In the genomic region with DNA sequence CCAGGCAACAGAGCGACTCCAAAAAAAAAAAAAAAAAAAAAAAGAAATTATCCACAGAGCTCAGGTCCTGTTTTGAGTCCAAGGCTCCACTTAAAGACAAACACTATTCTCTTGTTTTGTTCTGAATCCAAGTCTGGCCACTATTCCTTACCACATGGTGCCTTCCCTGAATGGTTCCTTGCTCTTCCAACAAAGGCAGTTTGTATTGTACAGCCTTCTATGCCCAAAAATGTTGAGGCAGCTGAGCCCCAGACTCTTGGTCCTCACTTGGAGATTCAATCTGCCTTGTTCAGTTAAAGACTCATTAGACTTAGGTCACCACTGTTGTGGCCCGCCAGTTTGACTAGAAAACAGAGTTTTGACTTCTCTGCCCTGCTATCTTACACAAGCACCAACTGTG, we compare ENCODE assay signal across 8 cellular contexts. TPM values are rescaled to one million over a fixed set of nuclear protein-coding genes. Genes with fewer than 3 reads are reported as not detected.
DNase-seq lines count a peak whose midpoint lies in the region; ATAC-seq and TF ChIP-seq lines count a peak whose summit lies in the region.
"Not testable (repeated sequence)": the region's sequence is repeated elsewhere in the genome, so short reads cannot be mapped to it uniquely, and the experiment has no call there.

No MANE protein-coding gene starts in this region.

- not testable (repeated sequence) for TF ChIP-seq POLR2A in thyroid gland (IDR thresholded peaks at IDR 0.05)

- WGBS in thyroid gland, 2 donors = 68 to 74% methylated on average over 2 of the region's 2 CpGs

- not testable (repeated sequence) for H3K27ac ChIP-seq in Panc1 (ENCODE audit: low read length); thyroid gland

- not testable (repeated sequence) for ATAC-seq in Panc1

- TF ChIP-seq CTCF in Panc1 (IDR thresholded peaks at IDR 0.05); brain (conservative IDR thresholded peaks at IDR 0.05); nephron (IDR thresholded peaks at IDR 0.05; ENCODE audit: unreplicated experiment in 3 of 3); thyroid gland (IDR thresholded peaks at IDR 0.05): not testable (repeated sequence)

- H3K4me1 Mint-ChIP-seq in activated CD4-positive, alpha-beta T cell treated with anti-CD3 and anti-CD28 coated beads, Interleukin-2, amount 10 ng/mL, durations not matched to agents 7 days and 5 days = peaks cover 13% of the 10 kb centered on the region
- peaks cover 12% of the 10 kb centered on the region for H3K4me1 Mint-ChIP-seq in brain
- not testable (repeated sequence) for H3K4me1 Mint-ChIP-seq in nephron

- in situ Hi-C loops in Panc1 (cut with HindIII; ENCODE audit: low pct_unique_long_range_greater_than_20kb, low sequenced_read_pairs) = not testable (repeated sequence)

- not testable (repeated sequence) for H3K36me3 Mint-ChIP-seq in activated CD4-positive, alpha-beta T cell treated with anti-CD3 and anti-CD28 coated beads, Interleukin-2, amount 10 ng/mL, durations not matched to agents 7 days and 5 days (ENCODE audit: low read depth); brain; nephron (ENCODE audit: low read depth)

- BruUV-seq in Panc1 (replicated peaks; lab: Mats Ljungman, UMichigan) = TSS peak; percentile 86

- not testable (repeated sequence) for H3K36me3 ChIP-seq in Panc1 (ENCODE audit: control insufficient read depth, insufficient read depth, low read length); thyroid gland

- H3K4me1 ChIP-seq in Panc1 (ENCODE audit: control insufficient read depth, insufficient read depth, low read length); thyroid gland: not testable (repeated sequence)

- H3K27me3 ChIP-seq in Panc1 (ENCODE audit: control insufficient read depth, insufficient read depth, low read length); thyroid gland: not testable (repeated sequence)

- not testable (repeated sequence) for H3K4me3 Mint-ChIP-seq in activated CD4-positive, alpha-beta T cell treated with anti-CD3 and anti-CD28 coated beads, Interleukin-2, amount 10 ng/mL, durations not matched to agents 7 days and 5 days
- H3K4me3 Mint-ChIP-seq in brain (peak overlapping the region in 4 of 5 experiments; percentile 38 to 59 (median 50)), nephron (peak overlapping the region in 2 of 3 experiments; percentile 56 to 59)

- peak; percentile 40 for DNase-seq in Ammon's horn (ENCODE audit: low spot score)
- not testable (repeated sequence) for DNase-seq in Panc1 (ENCODE audit: low read depth, low spot score); activated CD4-positive, alpha-beta T cell treated with anti-CD3 and anti-CD28 coated beads, Interleukin-2, amount 10 ng/mL, durations not matched to agents 7 days and 5 days
- peak; percentile 78 for DNase-seq in medulla oblongata (ENCODE audit: extremely low spot score)
- DNase-seq in pons (ENCODE audit: low spot score) = peak; percentile 61
- DNase-seq in thyroid gland = peak; percentile 46 to 48

- CTCF ChIA-PET in Panc1 (lab: Charles Lee) = not testable (repeated sequence)
- CTCF ChIA-PET in activated CD4-positive, alpha-beta T cell treated with anti-CD3 and anti-CD28 coated beads, Interleukin-2, amount 10 ng/mL, durations not matched to agents 7 days and 5 days (lab: Charles Lee) = interaction anchor here (0.6 to 1.2 kb wide), 2 partner anchors 20 to 241 kb away, joined by 4 to 5 read pairs; a partner anchor contains a TSS

- H3K27ac Mint-ChIP-seq in activated CD4-positive, alpha-beta T cell treated with anti-CD3 and anti-CD28 coated beads, Interleukin-2, amount 10 ng/mL, durations not matched to agents 7 days and 5 days = peak overlapping the region; percentile 1
- peak overlapping the region in 2 of 5 experiments; percentile 39 to 47 for H3K27ac Mint-ChIP-seq in brain
- H3K27ac Mint-ChIP-seq in nephron = not testable (repeated sequence)

- H3K9me3 Mint-ChIP-seq in activated CD4-positive, alpha-beta T cell treated with anti-CD3 and anti-CD28 coated beads, Interleukin-2, amount 10 ng/mL, durations not matched to agents 7 days and 5 days; brain; nephron: not testable (repeated sequence)

- not testable (repeated sequence) for H3K4me3 ChIP-seq in Panc1 (ENCODE audit: low read depth in 2 of 2, low read length in 2 of 2); thyroid gland (replicated peaks in 1 of 3)

- intact Hi-C loops in Panc1 (cut with micrococcal nuclease; ENCODE audit: unreplicated experiment); thyroid gland (cut with DNase I): not testable (repeated sequence)

- H3K27me3 Mint-ChIP-seq in activated CD4-positive, alpha-beta T cell treated with anti-CD3 and anti-CD28 coated beads, Interleukin-2, amount 10 ng/mL, durations not matched to agents 7 days and 5 days; brain; nephron (ENCODE audit: low read depth): not testable (repeated sequence)

- H3K9me3 ChIP-seq in Panc1 (ENCODE audit: control insufficient read depth, insufficient read depth, low read depth, low read length); thyroid gland: not testable (repeated sequence)

- POLR2A ChIA-PET in Panc1 (lab: Charles Lee); activated CD4-positive, alpha-beta T cell treated with anti-CD3 and anti-CD28 coated beads, Interleukin-2, amount 10 ng/mL, durations not matched to agents 7 days and 5 days (lab: Charles Lee): not testable (repeated sequence)

RNA-seq across cellular contexts. Expression of a gene that starts 1.7 kb away (rescaled TPM):
- total RNA-seq in Panc1 (2021; ENCODE audit: unreplicated experiment) = 15.4 TPM
- 14.7 TPM for polyA plus RNA-seq in Panc1 (2012; ENCODE audit: insufficient read length)
- 10 to 100 TPM; 22.1 to 23.0 TPM for total RNA-seq in activated CD4-positive, alpha-beta T cell treated with anti-CD3 and anti-CD28 coated beads, Interleukin-2, amount 10 ng/mL, durations not matched to agents 7 days and 5 days
- polyA plus RNA-seq in brain (ENCODE audit: insufficient read depth, low read depth, low replicate concordance) = 26.8 TPM
- 1 to 10 TPM in 3 of 4 donors, not detected in 1; 1.8 to 7.1 (median 4.2) TPM for total RNA-seq in thyroid gland

RNA-seq across cellular contexts. Expression of a gene that starts 20.0 kb away (rescaled TPM):
- 17.6 TPM for total RNA-seq in Panc1 (2021; ENCODE audit: unreplicated experiment)
- polyA plus RNA-seq in Panc1 (2012; ENCODE audit: insufficient read length) = 2.4 TPM
- 10 to 100 TPM; 54.7 to 59.5 TPM for total RNA-seq in activated CD4-positive, alpha-beta T cell treated with anti-CD3 and anti-CD28 coated beads, Interleukin-2, amount 10 ng/mL, durations not matched to agents 7 days and 5 days
- polyA plus RNA-seq in brain (ENCODE audit: insufficient read depth, low read depth, low replicate concordance) = 0.78 TPM
- total RNA-seq in thyroid gland = 10 to 100 TPM; 27.4 to 36.3 (median 31.7) TPM
